In genomic region chr15:42920281-42921048, GRCh38 we compare ENCODE assay signal across 8 cellular contexts. TPM values are rescaled to one million over a fixed set of nuclear protein-coding genes. Genes with fewer than 3 reads are reported as not detected.
DNase-seq lines count a peak whose midpoint lies in the region; ATAC-seq and TF ChIP-seq lines count a peak whose summit lies in the region.

Gene TTBK2, minus strand, starts transcription at chr15:42920778. Its CDS starts 42,161 bp downstream, at chr15:42878617.

- peak within 1 kb of the TSS; percentile 70 to 98 (median 90) for H3K27ac Mint-ChIP-seq in IgD-negative memory B cell

- H3K4me3 ChIP-seq in epithelial cell of proximal tubule (ENCODE audit: low read depth, low read length), result peak within 1 kb of the TSS; percentile 90

- peak; percentile 95 for ATAC-seq in GM21529 (IDR thresholded peaks at IDR 0.05; ENCODE audit: unreplicated experiment)

- peak; percentile 8 for TF ChIP-seq CTCF in epithelial cell of proximal tubule (conservative IDR thresholded peaks at IDR 0.05; ENCODE audit: low read depth, low read length)

- H3K4me1 Mint-ChIP-seq in IgD-negative memory B cell, result peaks cover 14 to 24% (median 17%) of the 10 kb centered on the region in 3 donors

- H3K36me3 Mint-ChIP-seq in IgD-negative memory B cell, result no peaks in the 10 kb centered on the region

- peak; percentile 95 for DNase-seq in DMS 273 treated with DMSO at 0.1 percent for 48 hours (lab: John Stamatoyannopoulos, UW)
- peak; percentile 90 for DNase-seq in OCI-M2 (lab: John Stamatoyannopoulos, UW; ENCODE audit: unreplicated experiment)
- DNase-seq in activated T-cell treated with anti-CD3 and anti-CD28 coated beads for 48 hours (ENCODE audit: low read depth), result peak; percentile 94
- peak; percentile 80 for DNase-seq in epithelial cell of proximal tubule (ENCODE audit: low read depth)
- peak; percentile 98 for DNase-seq in mucosa of gallbladder (ENCODE audit: low spot score)
- DNase-seq in stimulated activated CD8-positive, alpha-beta memory T cell treated with anti-CD3 and anti-CD28 coated beads, Interleukin-4, amount 100 ng/mL, for 4 hours (ENCODE audit: low read depth in 2 of 2, low spot score in 1 of 2), result peak; percentile 91 to 96

- H3K9me3 Mint-ChIP-seq in IgD-negative memory B cell, result no peaks in the 10 kb centered on the region

- no peaks in the 10 kb centered on the region for H3K27me3 Mint-ChIP-seq in IgD-negative memory B cell

- H3K4me3 Mint-ChIP-seq in IgD-negative memory B cell, result peak within 1 kb of the TSS; percentile 93 to 100 (median 98)

RNA-seq across cellular contexts. Expression of gene TTBK2, which starts in this region (rescaled TPM):
- polyA plus RNA-seq in IgD-negative memory B cell, result 9.9 TPM
- 5.8 and 7.7 TPM in 2 replicates for total RNA-seq in epithelial cell of proximal tubule
- 18.6 TPM for total RNA-seq in mucosa of gallbladder

Comparison
In these comparisons a context has a peak if more than half of its experiments do, and no peak if none do; other contexts are left out.
1. Peak in every context shown above with its lines: DNase-seq, ATAC-seq and H3K4me3 ChIP-seq.